In genomic region chr12:101803978-101804377, GRCh38 we compare ENCODE assay signal across 18 cellular contexts.
"Had no signal": no experiment of that assay in that cellular context is flagged by ENCODE, and none has a peak within 500 bp of the region (broad histone marks: within the 10 kb centered on the region; RNA-seq: fewer than 3 reads in every experiment).

No MANE protein-coding gene starts in this region.

- H3K9me3 Mint-ChIP-seq: activated T-cell treated with anti-CD3 and anti-CD28 coated beads, Interleukin-2, amount 50 U/mL, for 4 hours had no signal

- H3K36me3 ChIP-seq: brain microvascular endothelial cell, gastrocnemius medialis, heart right ventricle, lower lobe of right lung, tibial artery had no signal

- H3K27me3 ChIP-seq: brain microvascular endothelial cell, gastrocnemius medialis, heart right ventricle, tibial artery had no signal

- H3K9me3 ChIP-seq: gastrocnemius medialis, heart right ventricle, lower lobe of right lung, tibial artery had no signal

- H3K4me3 Mint-ChIP-seq: activated naive CD8-positive, alpha-beta T cell; activated T-cell treated with anti-CD3 and anti-CD28 coated beads, Interleukin-2, amount 50 U/mL, for 4 hours had no signal

- H3K4me1 ChIP-seq: lower lobe of right lung, parathyroid adenoma had no signal

- DNase-seq: activated CD4-positive, alpha-beta T cell treated with anti-CD3 and anti-CD28 coated beads, Interleukin-2, amount 50 U/mL, for 1 hour; activated effector memory CD4-positive, alpha-beta T cell treated with anti-CD3 and anti-CD28 coated beads, Interleukin-2, amount 50 U/mL, for 16 hours; activated T-cell treated with anti-CD3 and anti-CD28 coated beads, Interleukin-2, amount 50 U/mL, for 4 hours; brain microvascular endothelial cell; cerebellar nuclear complex; dermis blood vessel endothelial cell; erythroblast; gastrocnemius medialis; heart right ventricle; left colon; lower lobe of right lung; midbrain; stimulated activated CD4-positive, alpha-beta T cell treated with anti-CD3 and anti-CD28 coated beads, Interleukin-1b, Interleukin-23, amount 100 ng/mL, for 48 hours; T-helper 9 cell; tibial artery had no signal

- H3K27ac ChIP-seq: brain microvascular endothelial cell, gastrocnemius medialis, heart right ventricle, lower lobe of right lung, parathyroid adenoma, tibial artery had no signal

- ATAC-seq: activated CD4-positive, CD25-positive, alpha-beta regulatory T cell treated with anti-CD3 and anti-CD28 coated beads, Interleukin-2, amount 50 U/mL, for 24 hours; activated T-cell treated with anti-CD3 and anti-CD28 coated beads, Interleukin-2, amount 50 U/mL, for 4 hours; gastrocnemius medialis; heart right ventricle; left colon; lower lobe of right lung had no signal

- H3K27me3 Mint-ChIP-seq: activated naive CD8-positive, alpha-beta T cell had no signal

- H3K4me3 ChIP-seq: gastrocnemius medialis, heart right ventricle, lower lobe of right lung, tibial artery had no signal
